25 cellular contexts compared by ENCODE assay signal in the genomic region with DNA sequence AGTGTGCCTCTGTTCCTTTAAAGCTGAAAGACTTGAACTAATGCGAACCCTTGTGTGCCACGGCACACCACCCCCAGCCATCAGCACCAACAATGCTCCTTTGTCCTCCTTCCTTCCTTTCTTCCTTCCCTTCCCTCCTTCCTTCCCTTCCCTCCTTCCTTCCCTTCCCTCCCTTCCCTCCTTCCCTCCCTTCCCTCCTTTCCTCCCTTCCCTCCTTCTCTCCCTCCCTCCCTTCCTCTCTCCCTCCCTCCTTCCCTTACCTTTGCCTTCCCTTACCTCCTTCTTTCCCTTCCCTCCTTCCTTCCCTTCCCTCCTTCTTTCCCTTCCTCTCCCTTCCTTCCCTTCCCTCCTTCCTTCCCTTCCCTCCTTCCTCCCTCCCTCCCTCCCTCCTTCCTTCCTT.
"Had no signal": no experiment of that assay in that cellular context is flagged by ENCODE, and none has a peak within 500 bp of the region (broad histone marks: within the 10 kb centered on the region; RNA-seq: fewer than 3 reads in every experiment).

No MANE protein-coding gene starts in this region.

- H3K27me3 ChIP-seq: colonic mucosa, dorsolateral prefrontal cortex, foreskin keratinocyte, gastrocnemius medialis had no signal

- H3K4me1 ChIP-seq: colonic mucosa, esophagus muscularis mucosa, foreskin keratinocyte, gastrocnemius medialis, gastroesophageal sphincter, heart left ventricle, heart right ventricle had no signal

- H3K27ac ChIP-seq: colonic mucosa, coronary artery, epithelial cell of prostate, esophagus muscularis mucosa, esophagus squamous epithelium, foreskin keratinocyte, gastrocnemius medialis, gastroesophageal sphincter, heart left ventricle, heart right ventricle had no signal

- ATAC-seq: effector memory CD8-positive, alpha-beta T cell; esophagus mucosa; foreskin keratinocyte; gastrocnemius medialis; gastroesophageal sphincter; heart left ventricle; heart right ventricle had no signal

- FAIRE-seq: colon, endothelial cell of umbilical vein had no signal

- DNase-seq: colonic mucosa; cortex of kidney; dermis blood vessel endothelial cell; effector CD4-positive, alpha-beta T cell; effector CD8-positive, alpha-beta T cell; effector memory CD4-positive, alpha-beta T cell; effector memory CD8-positive, alpha-beta T cell; endodermal cell; erythroblast; esophagus squamous epithelium; foreskin fibroblast; foreskin keratinocyte; foreskin melanocyte; gastrocnemius medialis; glutamatergic neuron; heart left ventricle; heart right ventricle had no signal

- H3K4me3 ChIP-seq: colonic mucosa, coronary artery, dorsolateral prefrontal cortex, esophagus muscularis mucosa, esophagus squamous epithelium, gastrocnemius medialis, gastroesophageal sphincter, heart left ventricle, heart right ventricle had no signal

- H3K9me3 ChIP-seq: colonic mucosa, esophagus muscularis mucosa, esophagus squamous epithelium, gastrocnemius medialis, gastroesophageal sphincter, heart left ventricle, heart right ventricle had no signal

- H3K36me3 ChIP-seq: colonic mucosa, esophagus muscularis mucosa, esophagus squamous epithelium, gastrocnemius medialis, gastroesophageal sphincter, heart left ventricle, heart right ventricle had no signal
